In genomic region chr1:152313319-152313801, GRCh38 we compare ENCODE assay signal across 19 cellular contexts. TPM values are rescaled to one million over a fixed set of nuclear protein-coding genes. Genes with fewer than 3 reads are reported as not detected.
A peak's percentile ranks its signal among the peaks of the same experiment; 100 is the strongest.
DNase-seq lines count a peak whose midpoint lies in the region; ATAC-seq and TF ChIP-seq lines count a peak whose summit lies in the region.
"Had no signal": no experiment of that assay in that cellular context is flagged by ENCODE, and none has a peak within 500 bp of the region (broad histone marks: within the 10 kb centered on the region; RNA-seq: fewer than 3 reads in every experiment).

No MANE protein-coding gene starts in this region.

- TF ChIP-seq CTCF in right atrium auricular region (IDR thresholded peaks at IDR 0.05) (no peak), upper lobe of left lung (IDR thresholded peaks at IDR 0.05) (no peak)

- H3K4me3 ChIP-seq in right cardiac atrium (ENCODE audit: low read length), result no peak overlapping the region
- H3K4me3 ChIP-seq in right atrium auricular region, result no peak overlapping the region
- H3K4me3 ChIP-seq in upper lobe of left lung, result no peak overlapping the region
- H3K4me3 ChIP-seq: A549, GM23248, HAP-1 had no signal

- 91% methylated on average over 21 of the region's 21 CpGs for WGBS in right cardiac atrium
- 94 to 95% methylated on average over 19 of the region's 21 CpGs for WGBS in upper lobe of left lung, 2 donors

- ATAC-seq in right cardiac atrium (no peak), upper lobe of left lung (ENCODE audit: low FRiP score in 2 of 2) (no peak)
- ATAC-seq: A549 had no signal

- H3K36me3 ChIP-seq in right atrium auricular region (no peaks in the 10 kb centered on the region), upper lobe of left lung (no peaks in the 10 kb centered on the region)
- H3K36me3 ChIP-seq: HAP-1 had no signal

- H3K9me3 ChIP-seq in right cardiac atrium (ENCODE audit: control insufficient read depth, low read length) (no peaks in the 10 kb centered on the region), right atrium auricular region (no peaks in the 10 kb centered on the region), upper lobe of left lung (no peaks in the 10 kb centered on the region)
- H3K9me3 ChIP-seq: A549, Caco-2, HAP-1 had no signal

- no peak for TF ChIP-seq EP300 in upper lobe of left lung (IDR thresholded peaks at IDR 0.05)

- TF ChIP-seq POLR2A in upper lobe of left lung (IDR thresholded peaks at IDR 0.05), result no peak

- no peak overlapping the region for H3K27ac ChIP-seq in right cardiac atrium (ENCODE audit: low read length)
- H3K27ac ChIP-seq in right atrium auricular region, result no peak overlapping the region
- no peak overlapping the region for H3K27ac ChIP-seq in upper lobe of left lung
- H3K27ac ChIP-seq: 22Rv1, A549, C4-2B, GM23248 had no signal

- DNase-seq in activated effector memory CD4-positive, alpha-beta T cell treated with anti-CD3 and anti-CD28 coated beads, Interleukin-2, amount 50 U/mL, for 16 hours, result peak; percentile 50
- no peak for DNase-seq in activated effector memory CD4-positive, alpha-beta T cell treated with Interleukin-2 at 50 U/mL for 16 hours
- DNase-seq in right cardiac atrium (peak in 2 of 3 donors; percentile 18 to 25), right atrium auricular region (ENCODE audit: low spot score) (no peak), posterior vena cava (ENCODE audit: low spot score) (peak; percentile 59), upper lobe of left lung (peak; percentile 17 to 37), NCI-H748 (lab: John Stamatoyannopoulos, UW; ENCODE audit: unreplicated experiment) (no peak), NCI-H2081 treated with DMSO at 0.1 percent for 48 hours (lab: John Stamatoyannopoulos, UW) (no peak)
- DNase-seq: AML-193; CD4-positive, alpha-beta T cell had no signal

- intact Hi-C loops in right cardiac atrium (cut with DNase I) (no loop called here), posterior vena cava (cut with DNase I) (no loop called here)

- H3K27me3 ChIP-seq in right cardiac atrium (ENCODE audit: control insufficient read depth, insufficient read depth) (no peaks in the 10 kb centered on the region), right atrium auricular region (no peaks in the 10 kb centered on the region), upper lobe of left lung (no peaks in the 10 kb centered on the region)

- no peaks in the 10 kb centered on the region for H3K4me1 ChIP-seq in right cardiac atrium (ENCODE audit: control insufficient read depth, insufficient read depth, low read length)
- no peaks in the 10 kb centered on the region for H3K4me1 ChIP-seq in right atrium auricular region
- H3K4me1 ChIP-seq in upper lobe of left lung, result no peaks in the 10 kb centered on the region
- H3K4me1 ChIP-seq: A549, Caco-2, HAP-1 had no signal

RNA-seq across cellular contexts. Expression of gene FLG, which starts 11.7 kb away (rescaled TPM):
- total RNA-seq in right cardiac atrium, result not detected
- polyA plus RNA-seq in right cardiac atrium, result 0.05 TPM
- total RNA-seq in right atrium auricular region, result not detected
- not detected for total RNA-seq in posterior vena cava
- not detected for total RNA-seq in upper lobe of left lung
- total RNA-seq: Caco-2; CD4-positive, alpha-beta T cell; HT-29 had no signal
- polyA plus RNA-seq: BJ had no signal

RNA-seq across cellular contexts. Expression of gene FLG2, which starts 46.4 kb away (rescaled TPM):
- total RNA-seq in right cardiac atrium, result not detected
- polyA plus RNA-seq in right cardiac atrium, result not detected
- not detected for total RNA-seq in right atrium auricular region
- not detected for total RNA-seq in posterior vena cava
- not detected for total RNA-seq in upper lobe of left lung
- total RNA-seq: Caco-2; CD4-positive, alpha-beta T cell; GM23248; H4; HT-29 had no signal
- polyA plus RNA-seq: A549, BJ, GM23248 had no signal

Comparison
In these comparisons a context has a peak if more than half of its experiments do, and no peak if none do; other contexts are left out.
1. DNase-seq: peak in activated effector memory CD4-positive, alpha-beta T cell treated with anti-CD3 and anti-CD28 coated beads, Interleukin-2, amount 50 U/mL, for 16 hours (single experiment), right cardiac atrium (2 of 3), posterior vena cava (single experiment) and upper lobe of left lung (2 of 2); none in activated effector memory CD4-positive, alpha-beta T cell treated with Interleukin-2 at 50 U/mL for 16 hours (single experiment), right atrium auricular region (single experiment), NCI-H748 (single experiment) and NCI-H2081 treated with DMSO at 0.1 percent for 48 hours (single experiment).